Comparison of ENCODE assay signal across 9 cellular contexts in genomic region chr7:55192718-55193117, GRCh38.
DNase-seq lines count a peak whose midpoint lies in the region; ATAC-seq, FAIRE-seq and TF ChIP-seq lines count a peak whose summit lies in the region.
"Had no signal": no experiment of that assay in that cellular context is flagged by ENCODE, and none has a peak within 500 bp of the region (broad histone marks: within the 10 kb centered on the region; RNA-seq: fewer than 3 reads in every experiment).

No MANE protein-coding gene starts in this region.

- no peak for ATAC-seq in psoas muscle
- no peak for ATAC-seq in aorta (ENCODE audit: low FRiP score)
- no peak for ATAC-seq in activated T-helper 17 cell treated with anti-CD3 and anti-CD28 coated beads, Interleukin-2, amount 50 U/mL, for 72 hours (replicated peaks)

- H3K4me1 ChIP-seq in endothelial cell of umbilical vein (ENCODE audit: control insufficient read depth, extremely low read depth, insufficient read depth, low read length) (peaks cover 42% of the 10 kb centered on the region), psoas muscle (peaks cover 14% of the 10 kb centered on the region), aorta (ENCODE audit: control insufficient read depth in 1 of 2, insufficient read depth in 2 of 2, low read length in 2 of 2) (no peaks in the 10 kb centered on the region), prostate gland (replicated peaks) (no peaks in the 10 kb centered on the region)

- H3K27me3 ChIP-seq in endothelial cell of umbilical vein (ENCODE audit: control insufficient read depth in 2 of 2, insufficient read depth in 2 of 2, low read length in 2 of 2) (no peaks in the 10 kb centered on the region), psoas muscle (ENCODE audit: insufficient read depth in 3 of 3, low read length in 2 of 3) (no peaks in the 10 kb centered on the region), aorta (ENCODE audit: control insufficient read depth in 1 of 2, insufficient read depth in 2 of 2, low read length in 1 of 2) (no peaks in the 10 kb centered on the region), prostate gland (replicated peaks; ENCODE audit: insufficient read depth) (no peaks in the 10 kb centered on the region)

- POLR2A ChIA-PET in endothelial cell of umbilical vein (lab: Charles Lee), result interaction anchor here (1.1 to 1.3 kb wide), 2 partner anchors 59 to 434 kb away, joined by 3 to 6 read pairs; partner anchors contain the start of gene SEC61G

- CTCF ChIA-PET in endothelial cell of umbilical vein (lab: Charles Lee), result interaction anchor here (0.8 to 1.7 kb wide), 15 partner anchors 14 to 207 kb away, joined by 3 to 15 read pairs (median 4); partner anchors contain the start of gene EGFR

- intact Hi-C loops in endothelial cell of umbilical vein (cut with micrococcal nuclease) (loop anchor here (1.0 to 10.0 kb wide), 7 partner anchors 59 to 420 kb away; partner anchors contain the start of gene LANCL2), psoas muscle (cut with DNase I) (loop anchor here in 1 of 2 donors (5.0 kb wide), 1 partner anchor 60 kb away; no protein-coding TSS in a partner anchor), aorta (cut with DNase I) (loop anchor here in 1 of 2 donors (10.0 kb wide), 1 partner anchor 52 kb away; no protein-coding TSS in a partner anchor), prostate gland (cut with DNase I) (no loop called here)

- no peaks in the 10 kb centered on the region for H3K79me2 ChIP-seq in endothelial cell of umbilical vein (ENCODE audit: control insufficient read depth, insufficient read depth, low read length)

- no peaks in the 10 kb centered on the region for H3K36me3 ChIP-seq in endothelial cell of umbilical vein (ENCODE audit: control insufficient read depth in 2 of 2, extremely low read depth in 1 of 2, insufficient read depth in 2 of 2, low read length in 2 of 2)
- H3K36me3 ChIP-seq in psoas muscle (ENCODE audit: insufficient read depth in 1 of 2, low read depth in 1 of 2), result peaks cover 0 to 31% of the 10 kb centered on the region in 2 donors
- H3K36me3 ChIP-seq in aorta (ENCODE audit: control insufficient read depth in 1 of 2, insufficient read depth in 2 of 2, low read length in 1 of 2), result no peaks in the 10 kb centered on the region
- H3K36me3 ChIP-seq in prostate gland, result no peaks in the 10 kb centered on the region

- no peaks in the 10 kb centered on the region for H3K36me3 Mint-ChIP-seq in activated T-helper 17 cell treated with anti-CD3 and anti-CD28 coated beads, Interleukin-2, amount 50 U/mL, for 72 hours (ENCODE audit: low read depth)

- WGBS in psoas muscle, 3 donors, result 45 to 48% (median 47%) methylated on average over 7 of the region's 7 CpGs
- 20 to 22% methylated on average over 7 of the region's 7 CpGs for WGBS in aorta, 2 donors
- 27% methylated on average over 7 of the region's 7 CpGs for WGBS in prostate gland

- H3K9me3 Mint-ChIP-seq in activated T-helper 17 cell treated with anti-CD3 and anti-CD28 coated beads, Interleukin-2, amount 50 U/mL, for 72 hours, result no peaks in the 10 kb centered on the region

- peak overlapping the region; percentile 8 for H3K9ac ChIP-seq in endothelial cell of umbilical vein (replicated peaks; ENCODE audit: extremely low read depth, insufficient read depth, low read length)

- no peak for TF ChIP-seq CTCF in endothelial cell of umbilical vein (IDR thresholded peaks at IDR 0.05; ENCODE audit: extremely low read depth in 1 of 2, insufficient read depth in 1 of 2, low read depth in 1 of 2, low read length in 2 of 2)
- TF ChIP-seq CTCF in psoas muscle (IDR thresholded peaks at IDR 0.05), result no peak
- no peak for TF ChIP-seq CTCF in prostate gland (IDR thresholded peaks at IDR 0.05)

- H3K4me3 ChIP-seq in endothelial cell of umbilical vein (replicated peaks in 1 of 3; ENCODE audit: insufficient read depth in 1 of 3, low read depth in 1 of 3, low read length in 3 of 3) (no peak overlapping the region), psoas muscle (no peak overlapping the region), aorta (ENCODE audit: low read length in 2 of 2) (no peak overlapping the region), prostate gland (no peak overlapping the region)

- TF ChIP-seq POLR2A in endothelial cell of umbilical vein (IDR thresholded peaks at IDR 0.05; ENCODE audit: low read depth, low read length) (peak; percentile 45), prostate gland (IDR thresholded peaks at IDR 0.05) (no peak)

- H3K27me3 Mint-ChIP-seq in activated T-helper 17 cell treated with anti-CD3 and anti-CD28 coated beads, Interleukin-2, amount 50 U/mL, for 72 hours, result peaks cover 22% of the 10 kb centered on the region

- H3K4me3 Mint-ChIP-seq in activated T-helper 17 cell treated with anti-CD3 and anti-CD28 coated beads, Interleukin-2, amount 50 U/mL, for 72 hours, result no peak overlapping the region

- peak; percentile 96 for FAIRE-seq in endothelial cell of umbilical vein (lab: Jason Lieb, UNC)

- H3K4me1 Mint-ChIP-seq in activated T-helper 17 cell treated with anti-CD3 and anti-CD28 coated beads, Interleukin-2, amount 50 U/mL, for 72 hours, result no peaks in the 10 kb centered on the region

- no peaks in the 10 kb centered on the region for H3K9me1 ChIP-seq in endothelial cell of umbilical vein (replicated peaks; ENCODE audit: control insufficient read depth, extremely low read depth, insufficient read depth, low read length)

- in situ Hi-C loops in Caki2 (cut with HindIII; ENCODE audit: low pct_unique_long_range_greater_than_20kb, low sequenced_read_pairs), result no loop called here

- DNase-seq in Caki2 (ENCODE audit: low read depth) (peak; percentile 91), NCI-H748 treated with DMSO at 0.1 percent for 48 hours (lab: John Stamatoyannopoulos, UW) (peak; percentile 26), endothelial cell of umbilical vein (ENCODE audit: low read depth, low spot score) (peak; percentile 90), psoas muscle (no peak), aorta (no peak), cerebellum (ENCODE audit: low spot score) (no peak), prostate gland (ENCODE audit: low spot score) (no peak)
- DNase-seq: kidney glomerular epithelial cell had no signal

- no peak overlapping the region for H3K27ac Mint-ChIP-seq in activated T-helper 17 cell treated with anti-CD3 and anti-CD28 coated beads, Interleukin-2, amount 50 U/mL, for 72 hours

- peak overlapping the region; percentile 63 for H3K4me2 ChIP-seq in endothelial cell of umbilical vein (ENCODE audit: insufficient read depth, low read length)

- no peaks in the 10 kb centered on the region for H3K9me3 ChIP-seq in endothelial cell of umbilical vein (replicated peaks; ENCODE audit: control insufficient read depth, insufficient read depth, low read length)
- no peaks in the 10 kb centered on the region for H3K9me3 ChIP-seq in psoas muscle
- no peaks in the 10 kb centered on the region for H3K9me3 ChIP-seq in aorta (ENCODE audit: control insufficient read depth, low read length)
- H3K9me3 ChIP-seq in prostate gland, result no peaks in the 10 kb centered on the region

- H2AFZ ChIP-seq in endothelial cell of umbilical vein (ENCODE audit: low read depth, low read length), result peak overlapping the region; percentile 44

- dilution Hi-C loops in endothelial cell of umbilical vein (cut with MboI; ENCODE audit: extremely low pct_ligation_motif_present, low sequenced_read_pairs), result no loop called here

- H4K20me1 ChIP-seq in endothelial cell of umbilical vein (replicated peaks; ENCODE audit: control insufficient read depth, extremely low read depth, insufficient read depth, low read length), result no peaks in the 10 kb centered on the region

- H3K27ac ChIP-seq in endothelial cell of umbilical vein (ENCODE audit: insufficient read depth, low read depth, low read length), result peak overlapping the region; percentile 80
- peak overlapping the region; percentile 41 for H3K27ac ChIP-seq in psoas muscle
- H3K27ac ChIP-seq in aorta (ENCODE audit: low read depth in 1 of 2, low read length in 2 of 2), result no peak overlapping the region
- H3K27ac ChIP-seq in prostate gland, result no peak overlapping the region

- BruUV-seq in endothelial cell of umbilical vein (replicated peaks; lab: Mats Ljungman, UMichigan), result no TSS peak

TF ChIP-seq in endothelial cell of umbilical vein, 7 proteins besides CTCF, POLR2A, EP300 and RAD21:
- TF ChIP-seq JUN (IDR thresholded peaks at IDR 0.05; ENCODE audit: borderline replicate concordance, insufficient read depth, insufficient read length, low read depth) (peak; percentile 72), POLR2AphosphoS5 (IDR thresholded peaks at IDR 0.05; ENCODE audit: insufficient read depth, low read depth, low read length) (peak; percentile 78), FOS (IDR thresholded peaks at IDR 0.05; ENCODE audit: borderline replicate concordance, insufficient read depth, low read length) (peak; percentile 90), EZH2 (IDR thresholded peaks at IDR 0.05; ENCODE audit: borderline replicate concordance, low read depth, low read length, severe bottlenecking) (no peak), MYC (IDR thresholded peaks at IDR 0.05; ENCODE audit: low read depth, low read length) (no peak), GATA2 (IDR thresholded peaks at IDR 0.05; ENCODE audit: insufficient read depth, insufficient read length, low read depth, low read length) (peak; percentile 93), MAX (IDR thresholded peaks at IDR 0.05; ENCODE audit: insufficient read depth, insufficient read length) (no peak)

Comparison
In these comparisons a context has a peak if more than half of its experiments do, and no peak if none do; other contexts are left out.
1. DNase-seq: peak in Caki2 (single experiment), NCI-H748 treated with DMSO at 0.1 percent for 48 hours (single experiment) and endothelial cell of umbilical vein (single experiment); none in psoas muscle (0 of 2), aorta (0 of 2), cerebellum (single experiment) and prostate gland (single experiment).
2. H3K27ac ChIP-seq: peak in endothelial cell of umbilical vein (single experiment) and psoas muscle (single experiment); none in aorta (0 of 2) and prostate gland (0 of 2).